ENCODE assay signal across 2 cellular contexts in the genomic region with DNA sequence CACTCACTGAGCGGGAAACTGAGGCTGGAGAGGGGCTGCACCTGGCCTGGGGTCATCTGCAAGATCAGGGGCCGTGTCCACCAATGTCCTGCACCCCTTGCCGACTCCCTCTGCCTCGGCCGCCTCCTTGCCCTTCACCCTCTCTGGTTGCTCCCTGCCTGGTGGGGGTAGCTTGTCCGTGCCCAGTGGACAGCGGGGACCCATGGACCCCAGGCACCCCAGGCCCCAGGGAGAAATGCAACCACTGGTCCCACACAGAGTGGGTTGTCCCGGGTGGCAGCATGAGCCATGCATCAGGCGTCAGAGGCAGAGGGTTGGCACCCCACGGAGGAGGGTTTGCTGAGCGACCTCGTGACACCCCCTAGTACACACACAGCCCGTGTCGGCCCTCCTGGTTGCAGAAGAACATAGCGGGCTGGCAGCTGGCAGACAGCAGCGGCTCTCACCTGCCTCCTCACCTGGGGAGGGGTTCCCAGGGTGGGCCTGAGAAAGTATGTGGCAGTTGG.
TF ChIP-seq lines count a peak whose summit lies in the region.

No MANE protein-coding gene starts in this region.

TF ChIP-seq in A549, 52 proteins besides CTCF, POLR2A, EP300 and RAD21:
- no peak for TF ChIP-seq ATOH8 (CRISPR knock-in tag; IDR thresholded peaks at IDR 0.05; ENCODE audit: low read depth)
- no peak for TF ChIP-seq JUN (IDR thresholded peaks at IDR 0.05)
- TF ChIP-seq MAFK (IDR thresholded peaks at IDR 0.05; ENCODE audit: partially characterized antibody) = no peak
- TF ChIP-seq, protein P1, sequence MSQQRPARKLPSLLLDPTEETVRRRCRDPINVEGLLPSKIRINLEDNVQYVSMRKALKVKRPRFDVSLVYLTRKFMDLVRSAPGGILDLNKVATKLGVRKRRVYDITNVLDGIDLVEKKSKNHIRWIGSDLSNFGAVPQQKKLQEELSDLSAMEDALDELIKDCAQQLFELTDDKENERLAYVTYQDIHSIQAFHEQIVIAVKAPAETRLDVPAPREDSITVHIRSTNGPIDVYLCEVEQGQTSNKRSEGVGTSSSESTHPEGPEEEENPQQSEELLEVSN (IDR thresholded peaks at IDR 0.05; ENCODE audit: borderline replicate concordance, low read depth) = no peak
- TF ChIP-seq NR3C1 (IDR thresholded peaks at IDR 0.05) = no peak
- no peak for TF ChIP-seq CHD2 (IDR thresholded peaks at IDR 0.05; ENCODE audit: low read length, partially characterized antibody)
- no peak for TF ChIP-seq ZNF302 (CRISPR knock-in tag; IDR thresholded peaks at IDR 0.05)
- no peak for TF ChIP-seq CEBPB (IDR thresholded peaks at IDR 0.05)
- TF ChIP-seq RCOR1 (IDR thresholded peaks at IDR 0.05; ENCODE audit: low read depth, low read length) = no peak
- no peak for TF ChIP-seq CBX2 (IDR thresholded peaks at IDR 0.05; ENCODE audit: borderline replicate concordance, low read depth)
- TF ChIP-seq ESRRA (IDR thresholded peaks at IDR 0.05; ENCODE audit: borderline replicate concordance, low read length) = no peak
- TF ChIP-seq CHD4 (IDR thresholded peaks at IDR 0.05; ENCODE audit: borderline replicate concordance) = no peak
- no peak for TF ChIP-seq KDM1A (IDR thresholded peaks at IDR 0.05; ENCODE audit: low read depth)
- no peak for TF ChIP-seq JUNB (IDR thresholded peaks at IDR 0.05)
- TF ChIP-seq HEYL (CRISPR knock-in tag; IDR thresholded peaks at IDR 0.05) = no peak
- no peak for TF ChIP-seq MYC (IDR thresholded peaks at IDR 0.05; ENCODE audit: borderline replicate concordance, low read length)

TF ChIP-seq in GM23338, 12 proteins besides CTCF, POLR2A, EP300 and RAD21:
- TF ChIP-seq EZH2 (IDR thresholded peaks at IDR 0.05; ENCODE audit: low read depth, unreplicated experiment) = no peak
- no peak for TF ChIP-seq NANOG (IDR thresholded peaks at IDR 0.05; ENCODE audit: borderline replicate concordance)
- no peak for TF ChIP-seq CREB1 (CRISPR knock-in tag; IDR thresholded peaks at IDR 0.05; ENCODE audit: low read depth)
- TF ChIP-seq REST (IDR thresholded peaks at IDR 0.05; ENCODE audit: unreplicated experiment) = no peak
- TF ChIP-seq ETS1 (IDR thresholded peaks at IDR 0.05) = no peak
TF ChIP-seq in GM23338: peak in this region for 0.
